Comparison of ENCODE assay signal across 25 cellular contexts in the genomic region with DNA sequence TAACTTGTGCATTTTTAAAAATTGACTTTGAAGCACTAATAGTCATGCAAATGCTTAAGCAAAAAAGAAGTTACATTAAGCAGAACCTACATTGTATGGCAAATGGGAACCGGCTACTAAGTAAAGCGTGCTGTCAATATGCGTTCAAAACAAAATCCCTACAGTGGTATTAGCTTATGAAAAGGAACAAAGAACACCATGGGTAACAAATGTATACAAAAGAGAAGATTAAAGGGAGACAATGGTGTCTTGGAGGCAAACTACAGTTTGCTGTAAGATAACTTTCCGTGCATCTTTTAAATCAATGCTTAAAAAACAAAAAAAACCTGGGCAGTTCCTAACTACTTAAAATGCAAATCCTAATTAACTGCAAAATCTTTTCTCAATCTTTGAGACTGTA.
"Had no signal": no experiment of that assay in that cellular context is flagged by ENCODE, and none has a peak within 500 bp of the region (broad histone marks: within the 10 kb centered on the region; RNA-seq: fewer than 3 reads in every experiment).

No MANE protein-coding gene starts in this region.

- ATAC-seq: activated CD8-positive, alpha-beta memory T cell treated with anti-CD3 and anti-CD28 coated beads, Interleukin-2, amount 10 ng/mL, durations not matched to agents 7 days and 5 days; left colon; lower lobe of right lung; stimulated activated naive CD8-positive, alpha-beta T cell treated with anti-CD3 and anti-CD28 coated beads, Interleukin-15, Interleukin-2, amounts not matched to agents 100 U/mL and 50 U/mL, for 24 hours had no signal

- H3K27ac ChIP-seq: ascending aorta, lower lobe of right lung, tibial nerve had no signal

- H3K27ac Mint-ChIP-seq: activated B cell treated with CpG ODN at 0.5 μM for 24 hours; activated CD4-positive, alpha-beta memory T cell treated with anti-CD3 and anti-CD28 coated beads, Interleukin-2, amount 10 ng/mL, durations not matched to agents 7 days and 5 days; activated CD8-positive, alpha-beta memory T cell treated with anti-CD3 and anti-CD28 coated beads, Interleukin-2, amount 10 ng/mL, durations not matched to agents 7 days and 5 days; activated naive CD4-positive, alpha-beta T cell treated with anti-CD3 and anti-CD28 coated beads, Interleukin-2, amount 10 ng/mL, durations not matched to agents 7 days and 5 days; nephron; T-helper 2 cell treated with Interferon-gamma antibody and Interleukin-4, amounts not matched to agents 5 μg/mL and 100 μg/mL, for 36 hours had no signal

- DNase-seq: activated B cell treated with CpG ODN at 0.5 μM for 24 hours; activated CD4-positive, alpha-beta memory T cell treated with anti-CD3 and anti-CD28 coated beads, Interleukin-2, amount 10 ng/mL, durations not matched to agents 7 days and 5 days; activated CD4-positive, alpha-beta T cell treated with anti-CD3 and anti-CD28 coated beads for 4 hours; activated CD8-positive, alpha-beta memory T cell treated with anti-CD3 and anti-CD28 coated beads, Interleukin-2, amount 10 ng/mL, durations not matched to agents 7 days and 5 days; cerebellar nuclear complex; cortex of kidney; hypothalamus; islet precursor cell; left colon; midbrain; occipital lobe; retina; stimulated activated CD4-positive, alpha-beta T cell treated with anti-CD3 and anti-CD28 coated beads, Interleukin-2, amount 100 ng/mL, for 24 hours; stimulated activated naive CD8-positive, alpha-beta T cell treated with anti-CD3 and anti-CD28 coated beads, Interleukin-15, Interleukin-2, amounts not matched to agents 100 U/mL and 50 U/mL, for 24 hours; substantia nigra had no signal

- H3K9me3 Mint-ChIP-seq: activated B cell treated with CpG ODN at 0.5 μM for 24 hours; activated CD4-positive, alpha-beta memory T cell treated with anti-CD3 and anti-CD28 coated beads, Interleukin-2, amount 10 ng/mL, durations not matched to agents 7 days and 5 days; activated naive CD4-positive, alpha-beta T cell treated with anti-CD3 and anti-CD28 coated beads, Interleukin-2, amount 10 ng/mL, durations not matched to agents 7 days and 5 days; nephron; T-helper 2 cell treated with Interferon-gamma antibody and Interleukin-4, amounts not matched to agents 5 μg/mL and 100 μg/mL, for 36 hours had no signal

- H3K4me3 ChIP-seq: ascending aorta, lower lobe of right lung, tibial nerve had no signal

- H3K27me3 ChIP-seq: ascending aorta, tibial nerve had no signal

- FAIRE-seq: endometrium, frontal cortex, TTC549, urothelium cell line had no signal

- H3K9me3 ChIP-seq: ascending aorta, lower lobe of right lung, tibial nerve had no signal

- H3K27me3 Mint-ChIP-seq: activated B cell treated with CpG ODN at 0.5 μM for 24 hours; activated CD4-positive, alpha-beta memory T cell treated with anti-CD3 and anti-CD28 coated beads, Interleukin-2, amount 10 ng/mL, durations not matched to agents 7 days and 5 days; activated CD8-positive, alpha-beta memory T cell treated with anti-CD3 and anti-CD28 coated beads, Interleukin-2, amount 10 ng/mL, durations not matched to agents 7 days and 5 days; activated naive CD4-positive, alpha-beta T cell treated with anti-CD3 and anti-CD28 coated beads, Interleukin-2, amount 10 ng/mL, durations not matched to agents 7 days and 5 days had no signal

- H3K4me1 ChIP-seq: ascending aorta, lower lobe of right lung had no signal

- H3K4me3 Mint-ChIP-seq: activated B cell treated with CpG ODN at 0.5 μM for 24 hours; activated CD4-positive, alpha-beta memory T cell treated with anti-CD3 and anti-CD28 coated beads, Interleukin-2, amount 10 ng/mL, durations not matched to agents 7 days and 5 days; activated CD8-positive, alpha-beta memory T cell treated with anti-CD3 and anti-CD28 coated beads, Interleukin-2, amount 10 ng/mL, durations not matched to agents 7 days and 5 days; activated naive CD4-positive, alpha-beta T cell treated with anti-CD3 and anti-CD28 coated beads, Interleukin-2, amount 10 ng/mL, durations not matched to agents 7 days and 5 days; nephron; T-helper 2 cell treated with Interferon-gamma antibody and Interleukin-4, amounts not matched to agents 5 μg/mL and 100 μg/mL, for 36 hours had no signal

- H3K4me1 Mint-ChIP-seq: activated B cell treated with CpG ODN at 0.5 μM for 24 hours; activated naive CD4-positive, alpha-beta T cell treated with anti-CD3 and anti-CD28 coated beads, Interleukin-2, amount 10 ng/mL, durations not matched to agents 7 days and 5 days had no signal
